ENCODE assay signal across 8 cellular contexts in genomic region chr17:59365383-59365981, GRCh38. TPM values are rescaled to one million over a fixed set of nuclear protein-coding genes. Genes with fewer than 3 reads are reported as not detected.
A peak's percentile ranks its signal among the peaks of the same experiment; 100 is the strongest.
DNase-seq lines count a peak whose midpoint lies in the region; ATAC-seq and TF ChIP-seq lines count a peak whose summit lies in the region.

No MANE protein-coding gene starts in this region.

- 9 to 11% methylated on average over 3 to 4 of the region's 4 CpGs for WGBS in ectodermal cell, 2 experiments

- H3K4me3 Mint-ChIP-seq in neural crest cell: no peak overlapping the region

- DNase-seq in OCI-M2 (lab: John Stamatoyannopoulos, UW; ENCODE audit: unreplicated experiment): peak; percentile 91
- no peak for DNase-seq in neural crest cell (ENCODE audit: low read depth, low spot score)
- no peak for DNase-seq in NCI-H2227 treated with DMSO at 0.1 percent for 48 hours (lab: John Stamatoyannopoulos, UW)
- no peak for DNase-seq in mucosa of gallbladder (ENCODE audit: low spot score)

- H3K9me3 ChIP-seq in HUES48 (ENCODE audit: control insufficient read depth, insufficient read depth, low read length) (no peaks in the 10 kb centered on the region), ectodermal cell (ENCODE audit: control insufficient read depth, low read length) (no peaks in the 10 kb centered on the region)

- H3K4me3 ChIP-seq in HUES48 (ENCODE audit: low read depth, low read length) (peak overlapping the region; percentile 11; the same call in 1 of the 2 replicates), ectodermal cell (ENCODE audit: insufficient read depth, low read depth, low read length) (no peak overlapping the region)

- ATAC-seq in HG03378 (IDR thresholded peaks at IDR 0.05; ENCODE audit: unreplicated experiment) (no peak), HG03565 (IDR thresholded peaks at IDR 0.05; ENCODE audit: unreplicated experiment) (no peak)

- H3K27me3 ChIP-seq in HUES48 (ENCODE audit: control insufficient read depth, insufficient read depth, low read length): no peaks in the 10 kb centered on the region
- H3K27me3 ChIP-seq in ectodermal cell (ENCODE audit: control insufficient read depth, insufficient read depth, low read length, poor library complexity, severe bottlenecking): no peaks in the 10 kb centered on the region

- H3K9ac ChIP-seq in HUES48 (ENCODE audit: low read depth, low read length): no peak overlapping the region

- peak overlapping the region; percentile 15 for H3K27ac Mint-ChIP-seq in neural crest cell (ENCODE audit: unreplicated experiment)

- H3K9me3 Mint-ChIP-seq in neural crest cell: no peaks in the 10 kb centered on the region

- no peak for TF ChIP-seq CTCF in neural crest cell (conservative IDR thresholded peaks at IDR 0.05)

- peaks cover 47% of the 10 kb centered on the region for H3K4me1 Mint-ChIP-seq in neural crest cell

- no peaks in the 10 kb centered on the region for H3K27me3 Mint-ChIP-seq in neural crest cell (ENCODE audit: low read depth)

- H3K36me3 ChIP-seq in HUES48 (ENCODE audit: control insufficient read depth, insufficient read depth, low read length) (no peaks in the 10 kb centered on the region), ectodermal cell (ENCODE audit: control insufficient read depth, insufficient read depth, low read length) (no peaks in the 10 kb centered on the region)

- no peaks in the 10 kb centered on the region for H3K36me3 Mint-ChIP-seq in neural crest cell (ENCODE audit: low read depth)

- H3K4me1 ChIP-seq in HUES48 (ENCODE audit: control insufficient read depth, insufficient read depth, low read length): peaks cover 47% of the 10 kb centered on the region
- peaks cover 75% of the 10 kb centered on the region for H3K4me1 ChIP-seq in ectodermal cell (ENCODE audit: control insufficient read depth, insufficient read depth, low read length)

- H3K27ac ChIP-seq in HUES48 (ENCODE audit: low read depth, low read length): peak overlapping the region; percentile 96
- H3K27ac ChIP-seq in ectodermal cell (ENCODE audit: insufficient read depth, low read depth, low read length, poor library complexity, severe bottlenecking): peak overlapping the region; percentile 97

RNA-seq across cellular contexts. Expression of gene YPEL2, which starts 34.0 kb away (rescaled TPM):
- 10.1 TPM for polyA plus RNA-seq in ectodermal cell (2013, experiment 1 of 4)
- 12.5 TPM for polyA plus RNA-seq in ectodermal cell (2013, experiment 2 of 4)
- 7.5 TPM for polyA plus RNA-seq in ectodermal cell (2013, experiment 3 of 4)
- polyA plus RNA-seq in ectodermal cell (2013, experiment 4 of 4): 10.6 TPM
- total RNA-seq in neural crest cell (2.6 and 2.7 TPM in 2 replicates), mucosa of gallbladder (75.2 TPM)

Comparison
In these comparisons a context has a peak if more than half of its experiments do, and no peak if none do; other contexts are left out.
1. RNA of gene YPEL2, which starts 34.0 kb away (total RNA-seq): 75.2 TPM in mucosa of gallbladder (single experiment); 2.6 to 2.7 TPM in neural crest cell; every median in the first group is over 10 times any median in the second.